Comparison of ENCODE assay signal across 8 cellular contexts in the genomic region with DNA sequence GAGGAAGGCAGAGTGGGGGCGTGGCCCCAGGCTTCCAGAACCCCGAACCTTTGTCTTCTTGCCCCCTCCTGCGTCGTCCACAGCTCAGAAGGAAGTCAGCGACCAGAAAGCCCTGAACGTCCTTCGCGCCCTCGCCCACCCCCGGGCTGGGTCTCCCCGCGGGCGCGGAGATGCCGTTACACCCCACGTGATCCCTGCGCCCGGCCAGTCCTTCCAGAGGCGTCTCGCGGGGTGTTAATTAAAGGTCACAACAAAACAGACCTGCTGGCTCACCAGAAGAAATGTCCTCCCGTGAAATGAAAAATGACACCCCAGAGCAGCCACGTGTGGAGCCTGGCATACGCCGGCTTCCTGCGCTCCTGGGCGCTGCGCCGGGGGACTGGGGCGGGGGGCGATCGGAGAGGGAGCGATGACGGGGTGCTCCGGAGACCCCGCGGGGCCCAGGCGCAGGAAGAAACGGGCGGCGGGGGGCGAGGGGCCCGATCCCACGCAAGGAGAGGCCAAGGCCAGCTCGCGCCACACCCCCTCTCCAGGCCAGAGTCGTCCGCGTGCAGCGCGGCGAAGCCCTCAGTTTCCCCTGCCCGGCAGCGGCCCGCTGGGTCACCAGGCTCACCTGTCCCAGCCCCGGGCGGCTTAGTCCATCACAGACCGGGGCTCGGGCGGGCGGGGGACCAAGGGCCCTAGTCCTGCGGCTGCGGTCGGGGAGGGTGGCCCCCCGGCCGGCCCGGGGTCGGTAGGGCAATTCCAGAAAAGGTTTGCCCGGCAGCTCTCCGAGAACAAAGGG. TPM values are rescaled to one million over a fixed set of nuclear protein-coding genes. Genes with fewer than 3 reads are reported as not detected.
DNase-seq lines count a peak whose midpoint lies in the region; ATAC-seq and TF ChIP-seq lines count a peak whose summit lies in the region.

No MANE protein-coding gene starts in this region.

- H3K9me3 Mint-ChIP-seq in brain = peaks cover 0 to 11% (median 4%) of the 10 kb centered on the region in 5 experiments
- peaks cover 7% of the 10 kb centered on the region for H3K9me3 Mint-ChIP-seq in stimulated activated naive CD8-positive, alpha-beta T cell treated with anti-CD3 and anti-CD28 coated beads, Interleukin-15, Interleukin-2, amounts not matched to agents 100 ng/mL and 50 ng/mL, for 24 hours

- TF ChIP-seq CTCF in brain (conservative IDR thresholded peaks at IDR 0.05) = no peak

- H3K4me3 Mint-ChIP-seq in brain = peak overlapping the region; percentile 89 to 97 (median 92)
- peak overlapping the region; percentile 75 for H3K4me3 Mint-ChIP-seq in stimulated activated naive CD8-positive, alpha-beta T cell treated with anti-CD3 and anti-CD28 coated beads, Interleukin-15, Interleukin-2, amounts not matched to agents 100 ng/mL and 50 ng/mL, for 24 hours

- DNase-seq in activated CD8-positive, alpha-beta memory T cell treated with anti-CD3 and anti-CD28 coated beads for 24 hours = peak; percentile 74
- DNase-seq in activated CD8-positive, alpha-beta memory T cell treated with anti-CD3 and anti-CD28 coated beads, Interleukin-2, amount 50 U/mL, for 4 hours = no peak
- DNase-seq in NCI-H774 (lab: John Stamatoyannopoulos, UW) (peak; percentile 25), islet precursor cell (peak; percentile 59), iPS-NIHi7 (ENCODE audit: extremely low spot score) (no peak)

- H3K27ac Mint-ChIP-seq in brain = peak overlapping the region; percentile 63 to 96 (median 67)
- H3K27ac Mint-ChIP-seq in stimulated activated naive CD8-positive, alpha-beta T cell treated with anti-CD3 and anti-CD28 coated beads, Interleukin-15, Interleukin-2, amounts not matched to agents 100 ng/mL and 50 ng/mL, for 24 hours = no peak overlapping the region

- ATAC-seq in HG02623 (IDR thresholded peaks at IDR 0.05; ENCODE audit: unreplicated experiment) = no peak

- H3K36me3 Mint-ChIP-seq in brain = peaks cover 11% of the 10 kb centered on the region
- H3K36me3 Mint-ChIP-seq in stimulated activated naive CD8-positive, alpha-beta T cell treated with anti-CD3 and anti-CD28 coated beads, Interleukin-15, Interleukin-2, amounts not matched to agents 100 ng/mL and 50 ng/mL, for 24 hours (ENCODE audit: low read depth) = no peaks in the 10 kb centered on the region

- H3K27me3 Mint-ChIP-seq in brain = peaks cover 55% of the 10 kb centered on the region
- H3K27me3 Mint-ChIP-seq in stimulated activated naive CD8-positive, alpha-beta T cell treated with anti-CD3 and anti-CD28 coated beads, Interleukin-15, Interleukin-2, amounts not matched to agents 100 ng/mL and 50 ng/mL, for 24 hours = peaks cover 74% of the 10 kb centered on the region

- peaks cover 11% of the 10 kb centered on the region for H3K4me1 Mint-ChIP-seq in brain
- H3K4me1 Mint-ChIP-seq in stimulated activated naive CD8-positive, alpha-beta T cell treated with anti-CD3 and anti-CD28 coated beads, Interleukin-15, Interleukin-2, amounts not matched to agents 100 ng/mL and 50 ng/mL, for 24 hours (ENCODE audit: low read depth) = peaks cover 27% of the 10 kb centered on the region

RNA-seq across cellular contexts. Expression of a gene that starts 0.9 kb away (rescaled TPM):
- 17.6 TPM for polyA plus RNA-seq in brain (ENCODE audit: insufficient read depth, low read depth, low replicate concordance)

Comparison
In these comparisons a context has a peak if more than half of its experiments do, and no peak if none do; other contexts are left out.
1. DNase-seq: peak in activated CD8-positive, alpha-beta memory T cell treated with anti-CD3 and anti-CD28 coated beads for 24 hours (single experiment), NCI-H774 (single experiment) and islet precursor cell (single experiment); none in activated CD8-positive, alpha-beta memory T cell treated with anti-CD3 and anti-CD28 coated beads, Interleukin-2, amount 50 U/mL, for 4 hours (single experiment) and iPS-NIHi7 (single experiment).